Comparison of ENCODE assay signal across 1 cellular context in the genomic region with DNA sequence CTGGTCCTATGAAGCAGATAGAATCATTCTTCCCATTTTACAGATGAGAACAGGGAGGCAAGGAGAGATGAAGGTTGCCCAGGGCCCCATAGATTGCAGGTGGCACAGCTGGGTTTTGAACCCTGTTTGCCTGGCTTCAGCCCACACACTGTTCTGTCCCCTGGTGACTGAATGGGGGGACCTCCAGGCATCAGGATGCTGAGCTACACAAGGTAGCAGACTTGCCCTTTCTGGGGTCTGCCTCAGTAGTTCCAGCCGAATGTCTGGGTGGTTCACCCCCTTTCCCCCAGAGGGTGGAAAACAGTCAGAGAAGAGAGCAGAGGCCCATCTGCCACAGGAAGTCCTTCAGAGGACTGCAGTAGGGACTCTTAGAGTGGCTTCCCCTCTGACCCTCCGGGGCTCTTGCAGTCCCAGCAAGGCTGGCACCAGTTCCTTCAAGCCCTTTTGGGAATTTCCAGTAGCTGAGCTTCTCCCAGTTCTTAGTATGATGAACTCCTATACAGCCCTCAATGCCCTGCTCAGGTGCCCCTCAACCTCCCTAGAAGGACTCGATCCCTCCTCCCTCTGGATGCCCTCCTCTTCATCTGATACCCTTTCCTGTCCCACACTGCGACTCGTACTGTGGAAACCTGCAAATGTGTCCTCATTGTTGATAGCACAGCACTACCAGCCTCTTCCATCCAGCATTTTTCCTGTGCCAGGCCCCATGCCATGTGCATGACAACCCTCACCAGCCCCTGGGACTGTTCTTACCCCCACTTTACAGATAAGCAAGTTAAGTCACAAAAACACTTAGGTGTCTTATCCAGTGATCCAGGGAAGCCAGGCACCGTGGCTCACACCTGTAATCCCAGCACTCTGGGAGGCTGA.
TF ChIP-seq lines count a peak whose summit lies in the region.

No MANE protein-coding gene starts in this region.

TF ChIP-seq in SK-N-SH treated with all-trans-retinoic acid at 6 μM for 48 hours, 23 proteins besides CTCF, POLR2A, EP300 and RAD21 (continued from another document):
- TF ChIP-seq, protein P1, sequence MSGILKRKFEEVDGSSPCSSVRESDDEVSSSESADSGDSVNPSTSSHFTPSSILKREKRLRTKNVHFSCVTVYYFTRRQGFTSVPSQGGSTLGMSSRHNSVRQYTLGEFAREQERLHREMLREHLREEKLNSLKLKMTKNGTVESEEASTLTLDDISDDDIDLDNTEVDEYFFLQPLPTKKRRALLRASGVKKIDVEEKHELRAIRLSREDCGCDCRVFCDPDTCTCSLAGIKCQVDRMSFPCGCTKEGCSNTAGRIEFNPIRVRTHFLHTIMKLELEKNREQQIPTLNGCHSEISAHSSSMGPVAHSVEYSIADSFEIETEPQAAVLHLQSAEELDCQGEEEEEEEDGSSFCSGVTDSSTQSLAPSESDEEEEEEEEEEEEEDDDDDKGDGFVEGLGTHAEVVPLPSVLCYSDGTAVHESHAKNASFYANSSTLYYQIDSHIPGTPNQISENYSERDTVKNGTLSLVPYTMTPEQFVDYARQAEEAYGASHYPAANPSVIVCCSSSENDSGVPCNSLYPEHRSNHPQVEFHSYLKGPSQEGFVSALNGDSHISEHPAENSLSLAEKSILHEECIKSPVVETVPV (CRISPR knock-in tag; IDR thresholded peaks at IDR 0.05): no peak
- TF ChIP-seq ZC3H10 (CRISPR knock-in tag; IDR thresholded peaks at IDR 0.05) (no peak), TOX (CRISPR knock-in tag; IDR thresholded peaks at IDR 0.05; ENCODE audit: borderline replicate concordance) (no peak), PPARA (CRISPR knock-in tag; IDR thresholded peaks at IDR 0.05; ENCODE audit: borderline replicate concordance) (no peak), ZFP30 (CRISPR knock-in tag; IDR thresholded peaks at IDR 0.05) (no peak)
